In genomic region chr1:225777058-225777582, GRCh38 we compare ENCODE assay signal across 8 cellular contexts. TPM values are rescaled to one million over a fixed set of nuclear protein-coding genes. Genes with fewer than 3 reads are reported as not detected.
A peak's percentile ranks its signal among the peaks of the same experiment; 100 is the strongest.
DNase-seq lines count a peak whose midpoint lies in the region; ATAC-seq lines count a peak whose summit lies in the region.

No MANE protein-coding gene starts in this region.

- no peak overlapping the region for H3K4me3 Mint-ChIP-seq in T-helper 17 cell

- H3K9ac ChIP-seq in iPS-18a (ENCODE audit: low read length), result peak overlapping the region; percentile 51

- DNase-seq in T-helper 17 cell, result no peak
- peak in 3 of 49 donors; percentile 26 to 61 (median 36) for DNase-seq in substantia nigra (lab: John Stamatoyannopoulos, UW)
- no peak for DNase-seq in mesenteric fat pad (ENCODE audit: low spot score)
- DNase-seq in AG20443 (ENCODE audit: low spot score), result no peak

- peaks cover 25% of the 10 kb centered on the region for H3K4me1 ChIP-seq in iPS-18a (ENCODE audit: control insufficient read depth, low read depth, low read length)

- H3K27ac ChIP-seq in iPS-18a (ENCODE audit: low read length) (peak overlapping the region; percentile 26), substantia nigra (ENCODE audit: low read depth, low read length, poor library complexity, severe bottlenecking) (peak overlapping the region; percentile 82)

- no peak overlapping the region for H3K27ac Mint-ChIP-seq in T-helper 17 cell

- ATAC-seq in GM18909 (IDR thresholded peaks at IDR 0.05; ENCODE audit: poor library complexity, unreplicated experiment) (peak; percentile 21), HG02938 (IDR thresholded peaks at IDR 0.05; ENCODE audit: unreplicated experiment) (peak; percentile 7), T-helper 17 cell (peak; percentile 11), HG03469 (IDR thresholded peaks at IDR 0.05; ENCODE audit: unreplicated experiment) (no peak)

- H3K27me3 Mint-ChIP-seq in T-helper 17 cell, result no peaks in the 10 kb centered on the region

- H3K36me3 Mint-ChIP-seq in T-helper 17 cell (ENCODE audit: low read depth), result peaks cover 3% of the 10 kb centered on the region

- H3K4me1 Mint-ChIP-seq in T-helper 17 cell, result peaks cover 23% of the 10 kb centered on the region

- H3K4me3 ChIP-seq in iPS-18a (ENCODE audit: low read length), result peak overlapping the region; percentile 93

- H3K27me3 ChIP-seq in iPS-18a (ENCODE audit: control insufficient read depth, insufficient read depth, low read length), result no peaks in the 10 kb centered on the region

- H3K36me3 ChIP-seq in iPS-18a (ENCODE audit: control insufficient read depth, low read depth, low read length), result no peaks in the 10 kb centered on the region

- no peaks in the 10 kb centered on the region for H3K9me3 ChIP-seq in T-helper 17 cell (ENCODE audit: control insufficient read depth, low read length, poor library complexity, severe bottlenecking)
- no peaks in the 10 kb centered on the region for H3K9me3 ChIP-seq in iPS-18a (ENCODE audit: control insufficient read depth, low read depth, low read length)

RNA-seq across cellular contexts. Expression of gene SRP9, which starts 0.5 kb away (rescaled TPM):
- 10 to 100 TPM; 85.5 to 87.6 TPM for total RNA-seq in T-helper 17 cell
- total RNA-seq in mesenteric fat pad, result 125 TPM

RNA-seq across cellular contexts. Expression of gene EPHX1, which starts 32.8 kb away (rescaled TPM):
- 1 to 10 TPM in 1 of 2 donors, under 1 TPM in 1; 0.94 to 1.3 TPM for total RNA-seq in T-helper 17 cell
- 288 TPM for total RNA-seq in mesenteric fat pad

Comparison
In these comparisons a context has a peak if more than half of its experiments do, and no peak if none do; other contexts are left out.
1. RNA of gene EPHX1, which starts 32.8 kb away (total RNA-seq): 288 TPM in mesenteric fat pad (single experiment); 0.94 to 1.3 TPM in T-helper 17 cell; every median in the first group is over 100 times any median in the second.